14 cellular contexts compared by ENCODE assay signal in genomic region chr1:214494706-214495105, GRCh38. TPM values are rescaled to one million over a fixed set of nuclear protein-coding genes. Genes with fewer than 3 reads are reported as not detected.
A peak's percentile ranks its signal among the peaks of the same experiment; 100 is the strongest.
DNase-seq lines count a peak whose midpoint lies in the region; ATAC-seq, FAIRE-seq and TF ChIP-seq lines count a peak whose summit lies in the region.
"Had no signal": no experiment of that assay in that cellular context is flagged by ENCODE, and none has a peak within 500 bp of the region (broad histone marks: within the 10 kb centered on the region; RNA-seq: fewer than 3 reads in every experiment).

No MANE protein-coding gene starts in this region.

- H3K9me3 ChIP-seq in psoas muscle (no peaks in the 10 kb centered on the region), small intestine (ENCODE audit: control insufficient read depth, low read depth) (no peaks in the 10 kb centered on the region)
- H3K9me3 ChIP-seq: ascending aorta; BLaER1 treated with 17β-estradiol and CSF1 and Interleukin-3, amounts not matched to agents 10 nM and 100 nM had no signal

- H3K27me3 ChIP-seq in psoas muscle (ENCODE audit: insufficient read depth in 3 of 3, low read length in 2 of 3) (no peaks in the 10 kb centered on the region), small intestine (ENCODE audit: control insufficient read depth in 2 of 2, insufficient read depth in 2 of 2, low read length in 2 of 2) (no peaks in the 10 kb centered on the region)
- H3K27me3 ChIP-seq: ascending aorta; BLaER1 treated with 17β-estradiol and CSF1 and Interleukin-3, amounts not matched to agents 10 nM and 100 nM had no signal

- intact Hi-C loops in psoas muscle (cut with DNase I) (loop anchor here in 1 of 2 donors (5.0 to 10.0 kb wide), 2 partner anchors 58 to 110 kb away; partner anchors contain the start of gene PTPN14), posterior cingulate gyrus (cut with DNase I) (no loop called here)

- FAIRE-seq in small intestine (lab: Jason Lieb, UNC): no peak

- peak overlapping the region; percentile 79 for H3K27ac ChIP-seq in psoas muscle
- no peak overlapping the region for H3K27ac ChIP-seq in small intestine (ENCODE audit: low read depth in 1 of 2, low read length in 1 of 2)
- H3K27ac ChIP-seq: ascending aorta; BLaER1 treated with 17β-estradiol and CSF1 and Interleukin-3, amounts not matched to agents 10 nM and 100 nM had no signal

- H3K4me3 ChIP-seq in psoas muscle (no peak overlapping the region), small intestine (ENCODE audit: low read depth in 1 of 2, low read length in 2 of 2) (no peak overlapping the region)
- H3K4me3 ChIP-seq: ascending aorta; BLaER1 treated with 17β-estradiol and CSF1 and Interleukin-3, amounts not matched to agents 10 nM and 100 nM had no signal

- no peak for TF ChIP-seq CTCF in psoas muscle (IDR thresholded peaks at IDR 0.05)

- ATAC-seq in psoas muscle: peak in 2 of 4 donors; percentile 40 to 62
- no peak for ATAC-seq in activated CD4-positive, CD25-positive, alpha-beta regulatory T cell treated with anti-CD3 and anti-CD28 coated beads, Interleukin-2, amount 50 U/mL, for 24 hours
- ATAC-seq: stimulated activated effector memory CD8-positive, alpha-beta T cell treated with anti-CD3 and anti-CD28 coated beads, Interleukin-12 subunit alpha, Interleukin-12 subunit beta, amount 100 ng/mL, for 72 hours had no signal

- DNase-seq in EH (ENCODE audit: low read depth) (peak; percentile 54), NCI-H226 (peak; percentile 77), dermis blood vessel endothelial cell (peak; percentile 26), psoas muscle (no peak), posterior cingulate gyrus (no peak), C1 segment of cervical spinal cord (lab: John Stamatoyannopoulos, UW) (no peak), small intestine (no peak)
- DNase-seq: activated CD4-positive, alpha-beta T cell treated with anti-CD3 and anti-CD28 coated beads, Interleukin-2, amount 10 ng/mL, durations not matched to agents 24 days and 14 days; NCI-H526 treated with DMSO at 0.1 percent for 48 hours; stimulated activated CD4-positive, alpha-beta T cell treated with anti-CD3 and anti-CD28 coated beads, Interleukin-4, amount 100 ng/mL, for 24 hours had no signal

- WGBS in psoas muscle, 3 donors: 18 to 42% (median 27%) methylated on average over 2 of the region's 2 CpGs
- WGBS in small intestine, 3 donors: 56 to 63% (median 63%) methylated on average over 2 of the region's 2 CpGs

- H3K4me1 ChIP-seq in psoas muscle (peaks cover 61% of the 10 kb centered on the region), small intestine (ENCODE audit: control insufficient read depth in 2 of 2, insufficient read depth in 1 of 2, low read depth in 1 of 2, low read length in 1 of 2) (no peaks in the 10 kb centered on the region)
- H3K4me1 ChIP-seq: BLaER1 treated with 17β-estradiol and CSF1 and Interleukin-3, amounts not matched to agents 10 nM and 100 nM had no signal

- H3K36me3 ChIP-seq in psoas muscle (ENCODE audit: insufficient read depth in 1 of 2, low read depth in 1 of 2): no peaks in the 10 kb centered on the region
- H3K36me3 ChIP-seq in small intestine (ENCODE audit: control insufficient read depth in 2 of 2, insufficient read depth in 2 of 2, low read length in 2 of 2): no peaks in the 10 kb centered on the region
- H3K36me3 ChIP-seq: ascending aorta; BLaER1 treated with 17β-estradiol and CSF1 and Interleukin-3, amounts not matched to agents 10 nM and 100 nM had no signal

RNA-seq across cellular contexts. Expression of gene PTPN14, which starts 56.7 kb away (rescaled TPM):
- total RNA-seq in dermis blood vessel endothelial cell: 73.3 and 127 TPM in 2 replicates
- total RNA-seq in psoas muscle: 100 to 1,000 TPM in 1 of 4 donors, 10 to 100 TPM in 3; 50.8 to 106 (median 63.3) TPM
- polyA plus RNA-seq in psoas muscle: 10 to 100 TPM in 1 of 3 donors, 1 to 10 TPM in 2; 7.2 to 27.9 (median 9.1) TPM
- polyA plus RNA-seq in small intestine: 1 to 10 TPM in 1 of 3 donors, under 1 TPM in 2; 0.45 to 5.8 (median 0.54) TPM

Comparison
In these comparisons a context has a peak if more than half of its experiments do, and no peak if none do; other contexts are left out.
1. DNase-seq: peak in EH (single experiment), NCI-H226 (single experiment) and dermis blood vessel endothelial cell (single experiment); none in psoas muscle (0 of 2), posterior cingulate gyrus (0 of 10), C1 segment of cervical spinal cord (0 of 14) and small intestine (single experiment).